In the genomic region with DNA sequence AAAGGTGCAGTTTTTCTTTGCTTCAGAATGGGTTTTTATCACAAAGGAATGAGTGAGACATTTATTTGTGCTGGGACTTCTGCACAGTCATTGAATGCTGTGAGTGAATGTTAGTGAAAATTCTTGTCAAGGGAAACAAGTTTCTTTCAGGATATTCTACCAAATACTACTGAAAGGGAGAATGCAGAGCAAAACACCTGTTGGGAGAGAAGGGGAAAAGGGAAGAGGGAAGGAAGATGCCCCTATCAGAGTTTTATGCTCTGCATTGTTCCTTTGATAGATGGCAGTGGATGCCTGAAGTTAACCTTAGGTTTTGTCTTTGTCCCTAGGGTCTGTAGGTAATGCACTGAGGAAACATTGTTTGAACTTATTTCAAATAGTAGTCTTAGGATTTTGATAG, we compare ENCODE assay signal across 7 cellular contexts. TPM values are rescaled to one million over a fixed set of nuclear protein-coding genes. Genes with fewer than 3 reads are reported as not detected.
DNase-seq lines count a peak whose midpoint lies in the region; TF ChIP-seq lines count a peak whose summit lies in the region.
"Had no signal": no experiment of that assay in that cellular context is flagged by ENCODE, and none has a peak within 500 bp of the region (broad histone marks: within the 10 kb centered on the region; RNA-seq: fewer than 3 reads in every experiment).

No MANE protein-coding gene starts in this region.

- no peaks in the 10 kb centered on the region for H3K4me1 ChIP-seq in endodermal cell (ENCODE audit: control insufficient read depth, insufficient read depth, low read length)
- peaks cover 6% of the 10 kb centered on the region for H3K4me1 ChIP-seq in thymus (ENCODE audit: control insufficient read depth, insufficient read depth, low read length)

- H3K27ac ChIP-seq in endodermal cell (ENCODE audit: low read depth, low read length): no peak overlapping the region
- peak overlapping the region; percentile 49 for H3K27ac ChIP-seq in thymus (ENCODE audit: low read depth)

- peak overlapping the region; percentile 92 for H3K9ac ChIP-seq in endodermal cell (ENCODE audit: extremely low read depth, low read length, poor library complexity, severe bottlenecking)

- peak overlapping the region; percentile 93 for H3K4me3 Mint-ChIP-seq in activated naive CD4-positive, alpha-beta T cell treated with anti-CD3 and anti-CD28 coated beads, Interleukin-2, amount 50 U/mL, for 24 hours
- H3K4me3 Mint-ChIP-seq in endodermal cell: peak overlapping the region; percentile 93

- H3K4me3 ChIP-seq in endodermal cell (ENCODE audit: low read length): peak overlapping the region; percentile 99
- no peak overlapping the region for H3K4me3 ChIP-seq in thymus (ENCODE audit: low read length)

- no peaks in the 10 kb centered on the region for H3K27me3 Mint-ChIP-seq in activated naive CD4-positive, alpha-beta T cell treated with anti-CD3 and anti-CD28 coated beads, Interleukin-2, amount 50 U/mL, for 24 hours
- H3K27me3 Mint-ChIP-seq in endodermal cell (ENCODE audit: insufficient read depth): no peaks in the 10 kb centered on the region

- H3K9me3 Mint-ChIP-seq in activated naive CD4-positive, alpha-beta T cell treated with anti-CD3 and anti-CD28 coated beads, Interleukin-2, amount 50 U/mL, for 24 hours: no peaks in the 10 kb centered on the region
- H3K9me3 Mint-ChIP-seq in endodermal cell: no peaks in the 10 kb centered on the region

- H3K27ac Mint-ChIP-seq in activated naive CD4-positive, alpha-beta T cell treated with anti-CD3 and anti-CD28 coated beads, Interleukin-2, amount 50 U/mL, for 24 hours: peak overlapping the region; percentile 86
- H3K27ac Mint-ChIP-seq in endodermal cell: peak overlapping the region; percentile 48

- no peaks in the 10 kb centered on the region for H3K27me3 ChIP-seq in endodermal cell (ENCODE audit: control insufficient read depth, insufficient read depth, low read length, poor library complexity, severe bottlenecking)
- no peaks in the 10 kb centered on the region for H3K27me3 ChIP-seq in thymus (ENCODE audit: control insufficient read depth, insufficient read depth)

- H3K9me3 ChIP-seq in endodermal cell (ENCODE audit: control insufficient read depth, low read length) (no peaks in the 10 kb centered on the region), thymus (ENCODE audit: control insufficient read depth) (no peaks in the 10 kb centered on the region)

- DNase-seq in activated naive CD4-positive, alpha-beta T cell (lab: John Stamatoyannopoulos, UW): no peak
- no peak for DNase-seq in endodermal cell
- no peak for DNase-seq in NCI-H187 (lab: John Stamatoyannopoulos, UW)
- DNase-seq in KG1 (lab: John Stamatoyannopoulos, UW): no peak
- DNase-seq: stimulated activated CD4-positive, alpha-beta T cell treated with anti-CD3 and anti-CD28 coated beads, Interleukin-2, amount 100 ng/mL, for 48 hours had no signal

- H3K36me3 ChIP-seq in endodermal cell (ENCODE audit: control insufficient read depth, insufficient read depth, low read length) (peaks cover 37% of the 10 kb centered on the region), thymus (ENCODE audit: control insufficient read depth, insufficient read depth) (no peaks in the 10 kb centered on the region)

- H3K4me1 Mint-ChIP-seq in activated naive CD4-positive, alpha-beta T cell treated with anti-CD3 and anti-CD28 coated beads, Interleukin-2, amount 50 U/mL, for 24 hours: peaks cover 52% of the 10 kb centered on the region
- H3K4me1 Mint-ChIP-seq in endodermal cell: peaks cover 22% of the 10 kb centered on the region

- peaks cover 7% of the 10 kb centered on the region for H3K36me3 Mint-ChIP-seq in activated naive CD4-positive, alpha-beta T cell treated with anti-CD3 and anti-CD28 coated beads, Interleukin-2, amount 50 U/mL, for 24 hours
- H3K36me3 Mint-ChIP-seq in endodermal cell (ENCODE audit: low read depth): peaks cover 12% of the 10 kb centered on the region

- TF ChIP-seq CTCF in endodermal cell (conservative IDR thresholded peaks at IDR 0.05): no peak

RNA-seq across cellular contexts. Expression of a gene that starts 3.1 kb away (rescaled TPM):
- 10 to 100 TPM; 56.8 to 61.6 TPM for total RNA-seq in endodermal cell
- 61.1 TPM for polyA plus RNA-seq in endodermal cell (2013, experiment 1 of 2)
- polyA plus RNA-seq in endodermal cell (2013, experiment 2 of 2): 57.6 TPM
- polyA plus RNA-seq in thymus: 119 TPM

RNA-seq across cellular contexts. Expression of a gene that starts 13.0 kb away (rescaled TPM):
- total RNA-seq in endodermal cell: 10 to 100 TPM; 10.8 to 16.6 TPM
- 7.1 TPM for polyA plus RNA-seq in endodermal cell (2013, experiment 1 of 2)
- polyA plus RNA-seq in endodermal cell (2013, experiment 2 of 2): 7.6 TPM
- 5.1 TPM for polyA plus RNA-seq in thymus

RNA-seq across cellular contexts. Expression of a gene that starts 13.1 kb away (rescaled TPM):
- 100 to 1,000 TPM; 133 to 154 TPM for total RNA-seq in endodermal cell
- polyA plus RNA-seq in endodermal cell (2013, experiment 1 of 2): 63.3 TPM
- 51.5 TPM for polyA plus RNA-seq in endodermal cell (2013, experiment 2 of 2)
- 27.6 TPM for polyA plus RNA-seq in thymus

RNA-seq across cellular contexts. Expression of a gene that starts 43.9 kb away (rescaled TPM):
- 10 to 100 TPM; 25.5 to 28.5 TPM for total RNA-seq in endodermal cell
- polyA plus RNA-seq in endodermal cell (2013, experiment 1 of 2): 20.2 TPM
- 19.2 TPM for polyA plus RNA-seq in endodermal cell (2013, experiment 2 of 2)
- 5.1 TPM for polyA plus RNA-seq in thymus

RNA-seq across cellular contexts. Expression of a gene that starts 53.6 kb away (rescaled TPM):
- 10 to 100 TPM; 10.7 to 11.4 TPM for total RNA-seq in endodermal cell
- polyA plus RNA-seq in endodermal cell (2013, experiment 1 of 2): 2.4 TPM
- polyA plus RNA-seq in endodermal cell (2013, experiment 2 of 2): 1.7 TPM
- 6.2 TPM for polyA plus RNA-seq in thymus
